ENCODE assay signal across 30 cellular contexts in the genomic region with DNA sequence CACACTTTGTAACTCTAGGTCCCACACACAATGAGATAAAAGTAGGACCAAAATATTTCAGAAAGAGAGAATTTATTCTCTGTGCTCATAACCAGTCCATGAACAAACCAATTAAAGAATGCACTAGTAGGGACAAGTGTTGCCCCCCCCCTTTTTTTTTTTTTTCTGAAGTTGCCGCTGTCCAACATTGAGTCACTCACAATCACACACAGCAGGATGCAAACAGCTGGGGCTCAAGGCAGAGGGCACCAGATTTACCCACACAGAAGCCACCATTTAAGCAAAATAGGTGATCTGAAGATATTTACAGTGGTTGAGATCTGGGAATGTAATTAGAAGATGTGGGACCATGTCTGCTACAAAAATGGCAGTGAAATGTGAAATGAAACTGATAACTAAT.
"Had no signal": no experiment of that assay in that cellular context is flagged by ENCODE, and none has a peak within 500 bp of the region (broad histone marks: within the 10 kb centered on the region; RNA-seq: fewer than 3 reads in every experiment).

No MANE protein-coding gene starts in this region.

- DNase-seq: hypothalamus; immature natural killer cell; kidney; left colon; left lung; mesendoderm; mucosa of descending colon; naive thymus-derived CD4-positive, alpha-beta T cell; nucleus accumbens; pancreas; posterior cingulate gyrus; retina; right cardiac atrium; stimulated activated CD4-positive, alpha-beta T cell treated with anti-CD3 and anti-CD28 coated beads, Interleukin-12 subunit alpha, Interleukin-12 subunit beta, amount 100 ng/mL, for 4 hours; stimulated activated CD4-positive, alpha-beta T cell treated with anti-CD3 and anti-CD28 coated beads, Interleukin-15, amount 100 ng/mL, for 24 hours; stimulated activated CD4-positive, alpha-beta T cell treated with anti-CD3 and anti-CD28 coated beads, Interleukin-2, amount 100 ng/mL, for 24 hours; stimulated activated CD4-positive, alpha-beta T cell treated with anti-CD3 and anti-CD28 coated beads, Interleukin-4, amount 100 ng/mL, for 1 hour; stimulated activated naive B cell treated with anti-CD40 and anti-IgM and Interleukin-4, amounts not matched to agents 10 μg/mL and 1 μg/mL and 100 μg/mL, for 72 hours; stimulated activated naive CD8-positive, alpha-beta T cell treated with anti-CD3 and anti-CD28 coated beads, Interleukin-15, Interleukin-2, amounts not matched to agents 100 U/mL and 50 U/mL, for 24 hours; stomach; testis; thyroid gland; transverse colon; upper lobe of left lung had no signal

- H3K4me3 ChIP-seq: left lung, lung, mucosa of descending colon, pancreas, prostate gland, skin epidermis, stomach, testis, thyroid gland, transverse colon, upper lobe of left lung, vagina had no signal

- H3K36me3 ChIP-seq: left lung, pancreas, prostate gland, stomach, thyroid gland, transverse colon, upper lobe of left lung, vagina had no signal

- H3K9me3 ChIP-seq: mucosa of descending colon, pancreas, prostate gland, stomach, testis, thyroid gland, transverse colon, upper lobe of left lung, vagina had no signal

- H3K27ac ChIP-seq: left lung, pancreas, prostate gland, skin epidermis, stomach, testis, thyroid gland, transverse colon, upper lobe of left lung, vagina had no signal

- ATAC-seq: left colon; left lung; mucosa of descending colon; naive thymus-derived CD4-positive, alpha-beta T cell; natural killer cell treated with Interleukin-12 subunit alpha and Interleukin-12 subunit beta and Interleukin-15 and Interleukin-18, amount 100 ng/mL, for 72 hours; pancreas; right cardiac atrium; sciatic nerve; stimulated activated naive B cell treated with anti-CD40 and anti-IgM and Interleukin-4, amounts not matched to agents 10 μg/mL and 1 μg/mL and 100 μg/mL, for 72 hours; stimulated activated naive CD8-positive, alpha-beta T cell treated with anti-CD3 and anti-CD28 coated beads, Interleukin-15, Interleukin-2, amounts not matched to agents 100 U/mL and 50 U/mL, for 24 hours had no signal

- H3K4me1 ChIP-seq: left lung, pancreas, prostate gland, stomach, testis, thyroid gland, transverse colon, upper lobe of left lung, vagina had no signal
